26 cellular contexts compared by ENCODE assay signal in the genomic region with DNA sequence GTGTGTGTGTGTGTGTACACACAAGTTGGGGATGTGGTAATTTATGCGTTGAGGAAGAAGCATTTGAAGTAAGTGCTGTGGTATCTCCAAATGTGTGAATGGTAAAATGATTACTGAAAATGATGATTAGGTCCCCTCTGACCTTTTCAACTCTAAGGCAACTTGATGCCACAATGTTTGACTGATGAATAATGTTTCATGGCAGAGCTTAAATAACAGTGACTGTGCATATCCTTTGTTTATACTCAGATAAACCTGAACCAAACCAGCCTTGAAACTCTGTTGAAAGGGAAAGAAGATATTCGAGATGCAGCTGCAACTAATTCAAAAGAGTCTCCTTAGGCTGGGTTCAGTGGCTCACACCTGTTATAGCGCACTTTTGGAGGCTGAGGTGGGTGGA.
"Had no signal": no experiment of that assay in that cellular context is flagged by ENCODE, and none has a peak within 500 bp of the region (broad histone marks: within the 10 kb centered on the region; RNA-seq: fewer than 3 reads in every experiment).

No MANE protein-coding gene starts in this region.

- ATAC-seq: activated naive CD4-positive, alpha-beta T cell treated with anti-CD3 and anti-CD28 coated beads, Interleukin-2, amount 50 U/mL, for 72 hours; activated T-cell treated with anti-CD3 and anti-CD28 coated beads, Interleukin-2, amount 50 U/mL, for 72 hours; foreskin keratinocyte; heart left ventricle; pancreas; stimulated activated naive B cell treated with anti-CD40 and anti-IgM and Interleukin-4, amounts not matched to agents 10 μg/mL and 1 μg/mL and 100 μg/mL, for 72 hours had no signal

- H3K27me3 ChIP-seq: cardiac muscle cell, heart left ventricle, pancreas, stomach, thyroid gland, upper lobe of left lung had no signal

- H3K27ac ChIP-seq: cardiac muscle cell, coronary artery, dorsolateral prefrontal cortex, foreskin keratinocyte, heart left ventricle, pancreas, prostate gland, stomach, thyroid gland, upper lobe of left lung had no signal

- H3K4me3 ChIP-seq: cardiac muscle cell, coronary artery, dorsolateral prefrontal cortex, heart left ventricle, pancreas, prostate gland, stomach, thyroid gland, upper lobe of left lung had no signal

- H3K36me3 ChIP-seq: cardiac muscle cell, heart left ventricle, pancreas, prostate gland, stomach, thyroid gland, upper lobe of left lung had no signal

- H3K4me1 ChIP-seq: foreskin keratinocyte, pancreas, prostate gland, stomach, thyroid gland, upper lobe of left lung had no signal

- DNase-seq: activated CD4-positive, alpha-beta T cell treated with anti-CD3 and anti-CD28 coated beads for 4 hours; activated CD4-positive, alpha-beta T cell treated with anti-CD3 and anti-CD28 coated beads, Interleukin-2, amount 50 U/mL, for 4 hours; activated CD4-positive, CD25-positive, alpha-beta regulatory T cell; activated naive CD4-positive, alpha-beta T cell; activated T-cell treated with anti-CD3 and anti-CD28 coated beads for 4 hours; activated T-cell treated with anti-CD3 and anti-CD28 coated beads, Interleukin-2, amount 50 U/mL, for 72 hours; dorsolateral prefrontal cortex; effector memory CD4-positive, alpha-beta T cell; foreskin keratinocyte; heart left ventricle; hypothalamus; immature natural killer cell; naive B cell; nucleus accumbens; pancreas; retina; stimulated activated CD4-positive, alpha-beta T cell treated with anti-CD3 and anti-CD28 coated beads, Interleukin-15, amount 100 ng/mL, for 24 hours; stimulated activated CD4-positive, alpha-beta T cell treated with anti-CD3 and anti-CD28 coated beads, Interleukin-2, amount 100 ng/mL, for 24 hours; stimulated activated naive B cell treated with anti-CD40 and anti-IgM and Interleukin-4, amounts not matched to agents 10 μg/mL and 1 μg/mL and 100 μg/mL, for 72 hours; stomach; thyroid gland; upper lobe of left lung had no signal

- FAIRE-seq: pancreas had no signal

- H3K9me3 ChIP-seq: heart left ventricle, pancreas, prostate gland, stomach, thyroid gland, upper lobe of left lung had no signal
